ENCODE assay signal across 1 cellular context in the genomic region with DNA sequence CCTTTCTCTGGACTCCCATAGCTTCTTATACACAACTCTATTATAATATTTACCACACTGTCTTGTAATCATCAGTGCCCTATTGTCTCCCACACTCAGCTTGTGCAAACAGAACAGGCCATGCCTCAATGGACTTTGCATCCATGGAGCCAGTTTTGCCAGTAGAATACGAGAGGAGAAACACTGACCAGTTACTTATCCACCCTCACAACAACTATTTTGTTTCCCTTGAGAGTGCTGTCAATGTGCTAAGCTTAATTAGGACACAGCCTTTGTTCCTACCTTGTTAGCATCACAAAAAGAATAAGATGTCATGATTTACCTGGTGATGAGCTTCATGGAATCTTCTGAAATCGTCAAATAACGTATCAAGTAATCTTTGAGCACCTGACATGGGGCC.
A peak's percentile ranks its signal among the peaks of the same experiment; 100 is the strongest.
TF ChIP-seq lines count a peak whose summit lies in the region.

No MANE protein-coding gene starts in this region.

TF ChIP-seq in HepG2, 621 proteins besides CTCF, POLR2A, EP300 and RAD21 (continued from another document and continues in another):
- TF ChIP-seq REST (IDR thresholded peaks at IDR 0.05; ENCODE audit: borderline replicate concordance in 1 of 2, low read depth in 1 of 2, low read length in 2 of 2) (no peak), SATB2 (CRISPR knock-in tag; IDR thresholded peaks at IDR 0.05) (no peak), HOMEZ (CRISPR knock-in tag; IDR thresholded peaks at IDR 0.05; ENCODE audit: low read depth) (peak; percentile 69; the same call in 1 of the 2 replicates), CBFB (CRISPR knock-in tag; IDR thresholded peaks at IDR 0.05) (no peak), ZFP36L1 (CRISPR knock-in tag; IDR thresholded peaks at IDR 0.05) (no peak), ZSCAN29 (CRISPR knock-in tag; conservative IDR thresholded peaks at IDR 0.05) (no peak), ZNF792 (CRISPR knock-in tag; IDR thresholded peaks at IDR 0.05) (0 out of 2 replicates have a peak, but pooled peaks have one; percentile 21), TCF7 (IDR thresholded peaks at IDR 0.05; ENCODE audit: low read depth) (no peak), NR2F6 (IDR thresholded peaks at IDR 0.05) (no peak), NR2F6 (CRISPR knock-in tag; IDR thresholded peaks at IDR 0.05) (no peak), ARHGAP35 (CRISPR knock-in tag; IDR thresholded peaks at IDR 0.05; ENCODE audit: borderline replicate concordance) (no peak), HNRNPH1 (optimal IDR thresholded peaks at IDR 0.05; ENCODE audit: low read depth, low read length) (no peak), CCDC6 (CRISPR knock-in tag; IDR thresholded peaks at IDR 0.05) (no peak), MEIS2 (CRISPR knock-in tag; IDR thresholded peaks at IDR 0.05) (no peak), PHF21A (CRISPR knock-in tag; IDR thresholded peaks at IDR 0.05) (no peak), POLR2AphosphoS5 (IDR thresholded peaks at IDR 0.05; ENCODE audit: low read depth, low read length) (no peak), SMARCE1 (IDR thresholded peaks at IDR 0.05; ENCODE audit: borderline replicate concordance) (no peak), DR1 (CRISPR knock-in tag; IDR thresholded peaks at IDR 0.05) (no peak), ISX (CRISPR knock-in tag; conservative IDR thresholded peaks at IDR 0.05) (no peak), SMAD9 (CRISPR knock-in tag; IDR thresholded peaks at IDR 0.05) (no peak), ZNF567 (CRISPR knock-in tag; IDR thresholded peaks at IDR 0.05; ENCODE audit: borderline replicate concordance) (no peak), DMAP1 (CRISPR knock-in tag; IDR thresholded peaks at IDR 0.05) (0 out of 2 replicates have a peak, but pooled peaks have one; percentile 34), MYNN (CRISPR knock-in tag; IDR thresholded peaks at IDR 0.05; ENCODE audit: low read depth) (no peak), ZNF343 (CRISPR knock-in tag; IDR thresholded peaks at IDR 0.05) (no peak), POLR2G (IDR thresholded peaks at IDR 0.05; ENCODE audit: low read depth, low read length) (no peak), IRF9 (CRISPR knock-in tag; IDR thresholded peaks at IDR 0.05; ENCODE audit: borderline replicate concordance) (no peak), ZNF556 (CRISPR knock-in tag; IDR thresholded peaks at IDR 0.05; ENCODE audit: borderline replicate concordance) (no peak), ZNF317 (CRISPR knock-in tag; IDR thresholded peaks at IDR 0.05) (peak; percentile 65; the same call in 1 of the 2 replicates), ZMYM3 (CRISPR knock-in tag; IDR thresholded peaks at IDR 0.05) (peak; percentile 25; the same call in 1 of the 2 replicates), ZNF180 (CRISPR knock-in tag; IDR thresholded peaks at IDR 0.05; ENCODE audit: borderline replicate concordance, low read depth) (no peak), SP5 (CRISPR knock-in tag; IDR thresholded peaks at IDR 0.05; ENCODE audit: borderline replicate concordance, low read depth) (0 out of 2 replicates have a peak, but pooled peaks have one; percentile 17), KLF12 (CRISPR knock-in tag; IDR thresholded peaks at IDR 0.05; ENCODE audit: borderline replicate concordance) (no peak), SMAD1 (CRISPR knock-in tag; IDR thresholded peaks at IDR 0.05; ENCODE audit: borderline replicate concordance, low read depth) (no peak), HMGA1 (CRISPR knock-in tag; conservative IDR thresholded peaks at IDR 0.05) (no peak), JDP2 (CRISPR knock-in tag; IDR thresholded peaks at IDR 0.05; ENCODE audit: borderline replicate concordance) (no peak), CAMTA2 (CRISPR knock-in tag; IDR thresholded peaks at IDR 0.05; ENCODE audit: borderline replicate concordance) (no peak), ZNF678 (CRISPR knock-in tag; IDR thresholded peaks at IDR 0.05) (no peak), BRCA1 (CRISPR knock-in tag; IDR thresholded peaks at IDR 0.05) (no peak), ZNF891 (CRISPR knock-in tag; IDR thresholded peaks at IDR 0.05) (no peak), CHD2 (IDR thresholded peaks at IDR 0.05; ENCODE audit: low read depth, low read length) (no peak), NCOA1 (CRISPR knock-in tag; IDR thresholded peaks at IDR 0.05) (no peak), GFI1 (CRISPR knock-in tag; IDR thresholded peaks at IDR 0.05; ENCODE audit: borderline replicate concordance) (no peak)
- TF ChIP-seq, protein P1, sequence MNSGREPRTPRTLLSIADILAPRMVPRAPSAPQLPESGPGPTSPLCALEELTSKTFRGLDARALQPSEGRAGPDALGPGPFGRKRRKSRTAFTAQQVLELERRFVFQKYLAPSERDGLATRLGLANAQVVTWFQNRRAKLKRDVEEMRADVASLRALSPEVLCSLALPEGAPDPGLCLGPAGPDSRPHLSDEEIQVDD (CRISPR knock-in tag; IDR thresholded peaks at IDR 0.05; ENCODE audit: borderline replicate concordance), result no peak
- TF ChIP-seq, protein P2, sequence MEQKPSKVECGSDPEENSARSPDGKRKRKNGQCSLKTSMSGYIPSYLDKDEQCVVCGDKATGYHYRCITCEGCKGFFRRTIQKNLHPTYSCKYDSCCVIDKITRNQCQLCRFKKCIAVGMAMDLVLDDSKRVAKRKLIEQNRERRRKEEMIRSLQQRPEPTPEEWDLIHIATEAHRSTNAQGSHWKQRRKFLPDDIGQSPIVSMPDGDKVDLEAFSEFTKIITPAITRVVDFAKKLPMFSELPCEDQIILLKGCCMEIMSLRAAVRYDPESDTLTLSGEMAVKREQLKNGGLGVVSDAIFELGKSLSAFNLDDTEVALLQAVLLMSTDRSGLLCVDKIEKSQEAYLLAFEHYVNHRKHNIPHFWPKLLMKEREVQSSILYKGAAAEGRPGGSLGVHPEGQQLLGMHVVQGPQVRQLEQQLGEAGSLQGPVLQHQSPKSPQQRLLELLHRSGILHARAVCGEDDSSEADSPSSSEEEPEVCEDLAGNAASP (CRISPR knock-in tag; IDR thresholded peaks at IDR 0.05; ENCODE audit: borderline replicate concordance), result no peak
- TF ChIP-seq, protein P3, sequence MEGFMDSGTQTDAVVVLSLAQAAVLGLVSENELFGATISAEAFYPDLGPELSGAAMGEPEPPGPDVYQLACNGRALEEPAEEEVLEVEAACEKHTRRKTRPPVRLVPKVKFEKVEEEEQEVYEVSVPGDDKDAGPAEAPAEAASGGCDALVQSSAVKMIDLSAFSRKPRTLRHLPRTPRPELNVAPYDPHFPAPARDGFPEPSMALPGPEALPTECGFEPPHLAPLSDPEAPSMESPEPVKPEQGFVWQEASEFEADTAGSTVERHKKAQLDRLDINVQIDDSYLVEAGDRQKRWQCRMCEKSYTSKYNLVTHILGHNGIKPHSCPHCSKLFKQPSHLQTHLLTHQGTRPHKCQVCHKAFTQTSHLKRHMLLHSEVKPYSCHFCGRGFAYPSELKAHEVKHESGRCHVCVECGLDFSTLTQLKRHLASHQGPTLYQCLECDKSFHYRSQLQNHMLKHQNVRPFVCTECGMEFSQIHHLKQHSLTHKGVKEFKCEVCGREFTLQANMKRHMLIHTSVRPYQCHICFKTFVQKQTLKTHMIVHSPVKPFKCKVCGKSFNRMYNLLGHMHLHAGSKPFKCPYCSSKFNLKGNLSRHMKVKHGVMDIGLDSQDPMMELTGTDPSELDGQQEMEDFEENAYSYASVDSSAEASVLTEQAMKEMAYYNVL (CRISPR knock-in tag; IDR thresholded peaks at IDR 0.05; ENCODE audit: borderline replicate concordance), result 0 out of 2 replicates have a peak, but pooled peaks have one; percentile 18
- TF ChIP-seq, protein P4, sequence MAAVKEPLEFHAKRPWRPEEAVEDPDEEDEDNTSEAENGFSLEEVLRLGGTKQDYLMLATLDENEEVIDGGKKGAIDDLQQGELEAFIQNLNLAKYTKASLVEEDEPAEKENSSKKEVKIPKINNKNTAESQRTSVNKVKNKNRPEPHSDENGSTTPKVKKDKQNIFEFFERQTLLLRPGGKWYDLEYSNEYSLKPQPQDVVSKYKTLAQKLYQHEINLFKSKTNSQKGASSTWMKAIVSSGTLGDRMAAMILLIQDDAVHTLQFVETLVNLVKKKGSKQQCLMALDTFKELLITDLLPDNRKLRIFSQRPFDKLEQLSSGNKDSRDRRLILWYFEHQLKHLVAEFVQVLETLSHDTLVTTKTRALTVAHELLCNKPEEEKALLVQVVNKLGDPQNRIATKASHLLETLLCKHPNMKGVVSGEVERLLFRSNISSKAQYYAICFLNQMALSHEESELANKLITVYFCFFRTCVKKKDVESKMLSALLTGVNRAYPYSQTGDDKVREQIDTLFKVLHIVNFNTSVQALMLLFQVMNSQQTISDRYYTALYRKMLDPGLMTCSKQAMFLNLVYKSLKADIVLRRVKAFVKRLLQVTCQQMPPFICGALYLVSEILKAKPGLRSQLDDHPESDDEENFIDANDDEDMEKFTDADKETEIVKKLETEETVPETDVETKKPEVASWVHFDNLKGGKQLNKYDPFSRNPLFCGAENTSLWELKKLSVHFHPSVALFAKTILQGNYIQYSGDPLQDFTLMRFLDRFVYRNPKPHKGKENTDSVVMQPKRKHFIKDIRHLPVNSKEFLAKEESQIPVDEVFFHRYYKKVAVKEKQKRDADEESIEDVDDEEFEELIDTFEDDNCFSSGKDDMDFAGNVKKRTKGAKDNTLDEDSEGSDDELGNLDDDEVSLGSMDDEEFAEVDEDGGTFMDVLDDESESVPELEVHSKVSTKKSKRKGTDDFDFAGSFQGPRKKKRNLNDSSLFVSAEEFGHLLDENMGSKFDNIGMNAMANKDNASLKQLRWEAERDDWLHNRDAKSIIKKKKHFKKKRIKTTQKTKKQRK (IDR thresholded peaks at IDR 0.05; ENCODE audit: low read length), result no peak
- TF ChIP-seq, protein P5, sequence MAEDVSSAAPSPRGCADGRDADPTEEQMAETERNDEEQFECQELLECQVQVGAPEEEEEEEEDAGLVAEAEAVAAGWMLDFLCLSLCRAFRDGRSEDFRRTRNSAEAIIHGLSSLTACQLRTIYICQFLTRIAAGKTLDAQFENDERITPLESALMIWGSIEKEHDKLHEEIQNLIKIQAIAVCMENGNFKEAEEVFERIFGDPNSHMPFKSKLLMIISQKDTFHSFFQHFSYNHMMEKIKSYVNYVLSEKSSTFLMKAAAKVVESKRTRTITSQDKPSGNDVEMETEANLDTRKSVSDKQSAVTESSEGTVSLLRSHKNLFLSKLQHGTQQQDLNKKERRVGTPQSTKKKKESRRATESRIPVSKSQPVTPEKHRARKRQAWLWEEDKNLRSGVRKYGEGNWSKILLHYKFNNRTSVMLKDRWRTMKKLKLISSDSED (CRISPR knock-in tag; IDR thresholded peaks at IDR 0.05), result no peak
- TF ChIP-seq, protein P6, sequence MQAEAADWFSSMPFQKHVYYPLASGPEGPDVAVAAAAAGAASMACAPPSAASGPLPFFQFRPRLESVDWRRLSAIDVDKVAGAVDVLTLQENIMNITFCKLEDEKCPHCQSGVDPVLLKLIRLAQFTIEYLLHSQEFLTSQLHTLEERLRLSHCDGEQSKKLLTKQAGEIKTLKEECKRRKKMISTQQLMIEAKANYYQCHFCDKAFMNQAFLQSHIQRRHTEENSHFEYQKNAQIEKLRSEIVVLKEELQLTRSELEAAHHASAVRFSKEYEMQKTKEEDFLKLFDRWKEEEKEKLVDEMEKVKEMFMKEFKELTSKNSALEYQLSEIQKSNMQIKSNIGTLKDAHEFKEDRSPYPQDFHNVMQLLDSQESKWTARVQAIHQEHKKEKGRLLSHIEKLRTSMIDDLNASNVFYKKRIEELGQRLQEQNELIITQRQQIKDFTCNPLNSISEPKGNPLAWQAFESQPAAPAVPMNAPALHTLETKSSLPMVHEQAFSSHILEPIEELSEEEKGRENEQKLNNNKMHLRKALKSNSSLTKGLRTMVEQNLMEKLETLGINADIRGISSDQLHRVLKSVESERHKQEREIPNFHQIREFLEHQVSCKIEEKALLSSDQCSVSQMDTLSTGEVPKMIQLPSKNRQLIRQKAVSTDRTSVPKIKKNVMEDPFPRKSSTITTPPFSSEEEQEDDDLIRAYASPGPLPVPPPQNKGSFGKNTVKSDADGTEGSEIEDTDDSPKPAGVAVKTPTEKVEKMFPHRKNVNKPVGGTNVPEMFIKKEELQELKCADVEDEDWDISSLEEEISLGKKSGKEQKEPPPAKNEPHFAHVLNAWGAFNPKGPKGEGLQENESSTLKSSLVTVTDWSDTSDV (CRISPR knock-in tag; IDR thresholded peaks at IDR 0.05), result no peak
